Comparison of ENCODE assay signal across 3 cellular contexts in genomic region chr1:44033756-44034155, GRCh38.
TF ChIP-seq lines count a peak whose summit lies in the region.

No MANE protein-coding gene starts in this region.

TF ChIP-seq in SK-N-SH, 30 proteins besides CTCF, POLR2A, EP300 and RAD21:
- no peak for TF ChIP-seq POLR2AphosphoS5 (IDR thresholded peaks at IDR 0.05; ENCODE audit: low read depth, low read length)
- no peak for TF ChIP-seq NFIC (IDR thresholded peaks at IDR 0.05; ENCODE audit: borderline replicate concordance)
- TF ChIP-seq MEF2A (IDR thresholded peaks at IDR 0.05; ENCODE audit: borderline replicate concordance, low read depth) = no peak
- TF ChIP-seq RFX5 (IDR thresholded peaks at IDR 0.05; ENCODE audit: low read length) = no peak

TF ChIP-seq in SK-N-SH treated with all-trans-retinoic acid at 6 μM for 48 hours, 23 proteins besides CTCF, POLR2A, EP300 and RAD21:
- TF ChIP-seq BACH2 (CRISPR knock-in tag; IDR thresholded peaks at IDR 0.05; ENCODE audit: borderline replicate concordance) (no peak), ISL1 (CRISPR knock-in tag; IDR thresholded peaks at IDR 0.05) (no peak), ESRRG (CRISPR knock-in tag; IDR thresholded peaks at IDR 0.05) (no peak), ZNF565 (CRISPR knock-in tag; conservative IDR thresholded peaks at IDR 0.05; ENCODE audit: low read depth) (no peak), POU6F1 (CRISPR knock-in tag; IDR thresholded peaks at IDR 0.05; ENCODE audit: borderline replicate concordance, low read depth) (no peak), CSRNP3 (CRISPR knock-in tag; IDR thresholded peaks at IDR 0.05) (no peak)

TF ChIP-seq in H1, 55 proteins besides CTCF, POLR2A, EP300 and RAD21:
- TF ChIP-seq YY1 (IDR thresholded peaks at IDR 0.05; ENCODE audit: low read depth, low read length) (no peak), MAFK (IDR thresholded peaks at IDR 0.05; ENCODE audit: low read depth, low read length) (no peak), SP1 (IDR thresholded peaks at IDR 0.05; ENCODE audit: low read depth, low read length) (no peak), TBP (IDR thresholded peaks at IDR 0.05; ENCODE audit: low read depth, low read length) (no peak), RBBP5 (IDR thresholded peaks at IDR 0.05; ENCODE audit: borderline replicate concordance, low read depth, low read length) (no peak), KDM1A (IDR thresholded peaks at IDR 0.05; ENCODE audit: borderline replicate concordance, low read length) (no peak), RNF2 (IDR thresholded peaks at IDR 0.05; ENCODE audit: borderline replicate concordance, low read depth, low read length, missing control alignments, poor library complexity, severe bottlenecking) (no peak), TAF1 (IDR thresholded peaks at IDR 0.05; ENCODE audit: low read depth, low read length) (no peak), SAP30 (IDR thresholded peaks at IDR 0.05; ENCODE audit: insufficient read depth, insufficient replicate concordance, low read length) (no peak), RFX5 (IDR thresholded peaks at IDR 0.05; ENCODE audit: borderline replicate concordance, low read depth, low read length) (no peak), TCF12 (IDR thresholded peaks at IDR 0.05; ENCODE audit: low read depth, low read length) (no peak), JUND (IDR thresholded peaks at IDR 0.05; ENCODE audit: low read length) (no peak), USF2 (IDR thresholded peaks at IDR 0.05; ENCODE audit: low read length) (no peak), BRCA1 (IDR thresholded peaks at IDR 0.05; ENCODE audit: low read depth, low read length) (no peak), ATF2 (IDR thresholded peaks at IDR 0.05; ENCODE audit: low read length) (no peak), CEBPB (IDR thresholded peaks at IDR 0.05; ENCODE audit: low read depth, low read length) (no peak), CHD7 (IDR thresholded peaks at IDR 0.05; ENCODE audit: insufficient replicate concordance, low read length) (no peak)
